In genomic region chr1:175887521-175887920, GRCh38 we compare ENCODE assay signal across 4 cellular contexts.
TF ChIP-seq lines count a peak whose summit lies in the region.

No MANE protein-coding gene starts in this region.

TF ChIP-seq in A549, 52 proteins besides CTCF, POLR2A, EP300 and RAD21:
- TF ChIP-seq EHF (CRISPR knock-in tag; IDR thresholded peaks at IDR 0.05) (no peak), MYC (IDR thresholded peaks at IDR 0.05; ENCODE audit: borderline replicate concordance, low read length) (no peak), HOXB5 (CRISPR knock-in tag; IDR thresholded peaks at IDR 0.05) (no peak), ZNF302 (CRISPR knock-in tag; IDR thresholded peaks at IDR 0.05) (no peak), HOXB13 (CRISPR knock-in tag; IDR thresholded peaks at IDR 0.05; ENCODE audit: low read depth) (no peak), RCOR1 (IDR thresholded peaks at IDR 0.05; ENCODE audit: low read depth, low read length) (no peak), JUN (IDR thresholded peaks at IDR 0.05) (no peak), MAFK (IDR thresholded peaks at IDR 0.05; ENCODE audit: partially characterized antibody) (no peak), CHD4 (IDR thresholded peaks at IDR 0.05; ENCODE audit: borderline replicate concordance) (no peak), NPAS2 (CRISPR knock-in tag; IDR thresholded peaks at IDR 0.05; ENCODE audit: borderline replicate concordance) (no peak)
- TF ChIP-seq, protein P1, sequence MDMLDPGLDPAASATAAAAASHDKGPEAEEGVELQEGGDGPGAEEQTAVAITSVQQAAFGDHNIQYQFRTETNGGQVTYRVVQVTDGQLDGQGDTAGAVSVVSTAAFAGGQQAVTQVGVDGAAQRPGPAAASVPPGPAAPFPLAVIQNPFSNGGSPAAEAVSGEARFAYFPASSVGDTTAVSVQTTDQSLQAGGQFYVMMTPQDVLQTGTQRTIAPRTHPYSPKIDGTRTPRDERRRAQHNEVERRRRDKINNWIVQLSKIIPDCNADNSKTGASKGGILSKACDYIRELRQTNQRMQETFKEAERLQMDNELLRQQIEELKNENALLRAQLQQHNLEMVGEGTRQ (IDR thresholded peaks at IDR 0.05), result no peak

TF ChIP-seq in HCT116, 20 proteins besides CTCF, POLR2A, EP300 and RAD21:
- TF ChIP-seq CBX3 (IDR thresholded peaks at IDR 0.05; ENCODE audit: low read depth) (no peak), TCF7L2 (IDR thresholded peaks at IDR 0.05; ENCODE audit: borderline replicate concordance, extremely low read depth, insufficient read depth, insufficient read length) (no peak), SIN3A (IDR thresholded peaks at IDR 0.05; ENCODE audit: low read depth) (no peak), SRF (IDR thresholded peaks at IDR 0.05; ENCODE audit: low read depth) (no peak), FOSL1 (IDR thresholded peaks at IDR 0.05; ENCODE audit: low read depth) (no peak), ELF1 (IDR thresholded peaks at IDR 0.05; ENCODE audit: borderline replicate concordance, low read depth) (no peak), POLR2AphosphoS5 (IDR thresholded peaks at IDR 0.05; ENCODE audit: low read depth, low read length) (no peak), ZFX (IDR thresholded peaks at IDR 0.05) (no peak), EZH2phosphoT487 (IDR thresholded peaks at IDR 0.05; ENCODE audit: borderline replicate concordance) (no peak), SP1 (IDR thresholded peaks at IDR 0.05; ENCODE audit: low read depth) (no peak), ZNF274 (IDR thresholded peaks at IDR 0.05; ENCODE audit: low read depth, low read length) (no peak), CEBPB (IDR thresholded peaks at IDR 0.05; ENCODE audit: low read depth) (no peak), JUND (IDR thresholded peaks at IDR 0.05) (no peak), EGR1 (IDR thresholded peaks at IDR 0.05; ENCODE audit: low read depth) (no peak), ATF3 (IDR thresholded peaks at IDR 0.05) (no peak), YY1 (IDR thresholded peaks at IDR 0.05; ENCODE audit: extremely low read depth, insufficient replicate concordance, low read depth, low read length) (no peak)
- TF ChIP-seq, protein P2, sequence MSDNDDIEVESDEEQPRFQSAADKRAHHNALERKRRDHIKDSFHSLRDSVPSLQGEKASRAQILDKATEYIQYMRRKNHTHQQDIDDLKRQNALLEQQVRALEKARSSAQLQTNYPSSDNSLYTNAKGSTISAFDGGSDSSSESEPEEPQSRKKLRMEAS (IDR thresholded peaks at IDR 0.05), result no peak
- TF ChIP-seq, protein P3, sequence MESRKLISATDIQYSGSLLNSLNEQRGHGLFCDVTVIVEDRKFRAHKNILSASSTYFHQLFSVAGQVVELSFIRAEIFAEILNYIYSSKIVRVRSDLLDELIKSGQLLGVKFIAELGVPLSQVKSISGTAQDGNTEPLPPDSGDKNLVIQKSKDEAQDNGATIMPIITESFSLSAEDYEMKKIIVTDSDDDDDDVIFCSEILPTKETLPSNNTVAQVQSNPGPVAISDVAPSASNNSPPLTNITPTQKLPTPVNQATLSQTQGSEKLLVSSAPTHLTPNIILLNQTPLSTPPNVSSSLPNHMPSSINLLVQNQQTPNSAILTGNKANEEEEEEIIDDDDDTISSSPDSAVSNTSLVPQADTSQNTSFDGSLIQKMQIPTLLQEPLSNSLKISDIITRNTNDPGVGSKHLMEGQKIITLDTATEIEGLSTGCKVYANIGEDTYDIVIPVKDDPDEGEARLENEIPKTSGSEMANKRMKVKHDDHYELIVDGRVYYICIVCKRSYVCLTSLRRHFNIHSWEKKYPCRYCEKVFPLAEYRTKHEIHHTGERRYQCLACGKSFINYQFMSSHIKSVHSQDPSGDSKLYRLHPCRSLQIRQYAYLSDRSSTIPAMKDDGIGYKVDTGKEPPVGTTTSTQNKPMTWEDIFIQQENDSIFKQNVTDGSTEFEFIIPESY (IDR thresholded peaks at IDR 0.05; ENCODE audit: extremely low read depth, insufficient replicate concordance, low read length), result no peak

TF ChIP-seq in K562, 482 proteins besides CTCF, POLR2A, EP300 and RAD21:
- no peak for TF ChIP-seq MEIS2 (IDR thresholded peaks at IDR 0.05; ENCODE audit: partially characterized antibody)
- no peak for TF ChIP-seq SIN3A (IDR thresholded peaks at IDR 0.05; ENCODE audit: borderline replicate concordance in 2 of 2, control insufficient read depth in 1 of 2, low read depth in 2 of 2, low read length in 2 of 2)
- no peak for TF ChIP-seq PHB (CRISPR knock-in tag; IDR thresholded peaks at IDR 0.05)
- no peak for TF ChIP-seq MED1 (CRISPR knock-in tag; IDR thresholded peaks at IDR 0.05; ENCODE audit: borderline replicate concordance)
- no peak for TF ChIP-seq ZNF174 (CRISPR knock-in tag; IDR thresholded peaks at IDR 0.05)
- TF ChIP-seq SMARCC2 (IDR thresholded peaks at IDR 0.05; ENCODE audit: low read depth), result no peak
- no peak for TF ChIP-seq POU5F1 (IDR thresholded peaks at IDR 0.05; ENCODE audit: borderline replicate concordance, low read depth, low read length, partially characterized antibody)

TF ChIP-seq in HepG2, 621 proteins besides CTCF, POLR2A, EP300 and RAD21:
- TF ChIP-seq, protein P4, sequence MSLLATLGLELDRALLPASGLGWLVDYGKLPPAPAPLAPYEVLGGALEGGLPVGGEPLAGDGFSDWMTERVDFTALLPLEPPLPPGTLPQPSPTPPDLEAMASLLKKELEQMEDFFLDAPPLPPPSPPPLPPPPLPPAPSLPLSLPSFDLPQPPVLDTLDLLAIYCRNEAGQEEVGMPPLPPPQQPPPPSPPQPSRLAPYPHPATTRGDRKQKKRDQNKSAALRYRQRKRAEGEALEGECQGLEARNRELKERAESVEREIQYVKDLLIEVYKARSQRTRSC (CRISPR knock-in tag; IDR thresholded peaks at IDR 0.05; ENCODE audit: low read depth), result no peak
- TF ChIP-seq, protein P5, sequence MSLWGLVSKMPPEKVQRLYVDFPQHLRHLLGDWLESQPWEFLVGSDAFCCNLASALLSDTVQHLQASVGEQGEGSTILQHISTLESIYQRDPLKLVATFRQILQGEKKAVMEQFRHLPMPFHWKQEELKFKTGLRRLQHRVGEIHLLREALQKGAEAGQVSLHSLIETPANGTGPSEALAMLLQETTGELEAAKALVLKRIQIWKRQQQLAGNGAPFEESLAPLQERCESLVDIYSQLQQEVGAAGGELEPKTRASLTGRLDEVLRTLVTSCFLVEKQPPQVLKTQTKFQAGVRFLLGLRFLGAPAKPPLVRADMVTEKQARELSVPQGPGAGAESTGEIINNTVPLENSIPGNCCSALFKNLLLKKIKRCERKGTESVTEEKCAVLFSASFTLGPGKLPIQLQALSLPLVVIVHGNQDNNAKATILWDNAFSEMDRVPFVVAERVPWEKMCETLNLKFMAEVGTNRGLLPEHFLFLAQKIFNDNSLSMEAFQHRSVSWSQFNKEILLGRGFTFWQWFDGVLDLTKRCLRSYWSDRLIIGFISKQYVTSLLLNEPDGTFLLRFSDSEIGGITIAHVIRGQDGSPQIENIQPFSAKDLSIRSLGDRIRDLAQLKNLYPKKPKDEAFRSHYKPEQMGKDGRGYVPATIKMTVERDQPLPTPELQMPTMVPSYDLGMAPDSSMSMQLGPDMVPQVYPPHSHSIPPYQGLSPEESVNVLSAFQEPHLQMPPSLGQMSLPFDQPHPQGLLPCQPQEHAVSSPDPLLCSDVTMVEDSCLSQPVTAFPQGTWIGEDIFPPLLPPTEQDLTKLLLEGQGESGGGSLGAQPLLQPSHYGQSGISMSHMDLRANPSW (CRISPR knock-in tag; IDR thresholded peaks at IDR 0.05; ENCODE audit: borderline replicate concordance), result no peak
- TF ChIP-seq ONECUT2 (CRISPR knock-in tag; IDR thresholded peaks at IDR 0.05) (no peak), ZNF235 (CRISPR knock-in tag; IDR thresholded peaks at IDR 0.05; ENCODE audit: borderline replicate concordance) (no peak), GTF3A (CRISPR knock-in tag; conservative IDR thresholded peaks at IDR 0.05) (no peak), ARNTL (CRISPR knock-in tag; IDR thresholded peaks at IDR 0.05) (no peak), ZFP36L1 (CRISPR knock-in tag; IDR thresholded peaks at IDR 0.05) (no peak), MTA3 (CRISPR knock-in tag; IDR thresholded peaks at IDR 0.05) (no peak), ZSCAN20 (CRISPR knock-in tag; IDR thresholded peaks at IDR 0.05; ENCODE audit: borderline replicate concordance) (no peak), TOPORS (CRISPR knock-in tag; IDR thresholded peaks at IDR 0.05) (no peak), ZNF670 (CRISPR knock-in tag; IDR thresholded peaks at IDR 0.05; ENCODE audit: borderline replicate concordance) (no peak), SALL2 (CRISPR knock-in tag; IDR thresholded peaks at IDR 0.05) (no peak), ZSCAN9 (CRISPR knock-in tag; IDR thresholded peaks at IDR 0.05; ENCODE audit: borderline replicate concordance) (no peak), MED13 (CRISPR knock-in tag; IDR thresholded peaks at IDR 0.05) (no peak)
TF ChIP-seq in HepG2: peak in this region for 0.
